In the genomic region with DNA sequence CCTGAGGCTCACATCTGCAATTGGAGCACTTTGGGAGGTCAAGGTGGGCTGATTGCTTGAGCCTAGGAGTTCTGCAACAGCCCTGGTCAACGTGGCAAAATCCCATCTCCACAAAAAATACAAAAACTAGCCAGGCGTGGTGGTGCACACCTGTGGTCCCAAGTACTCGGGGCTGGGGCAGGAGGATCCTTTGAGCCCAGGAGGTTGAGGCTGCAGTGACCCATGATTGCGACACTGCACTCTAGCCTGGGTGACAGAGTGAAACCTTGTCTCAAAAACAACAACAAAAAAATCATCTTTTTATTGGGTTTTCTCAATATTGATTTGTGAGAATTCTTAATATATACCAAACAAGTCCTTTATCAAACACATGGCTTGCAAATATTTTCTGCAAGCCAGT, we compare ENCODE assay signal across 15 cellular contexts.
DNase-seq lines count a peak whose midpoint lies in the region; ATAC-seq lines count a peak whose summit lies in the region.
"Had no signal": no experiment of that assay in that cellular context is flagged by ENCODE, and none has a peak within 500 bp of the region (broad histone marks: within the 10 kb centered on the region; RNA-seq: fewer than 3 reads in every experiment).

No MANE protein-coding gene starts in this region.

- no peaks in the 10 kb centered on the region for H3K27me3 Mint-ChIP-seq in effector memory CD8-positive, alpha-beta T cell
- H3K27me3 Mint-ChIP-seq: dendritic cell treated with granulocyte-macrophage colony-stimulating factor and Interleukin-4, amounts not matched to agents 40 ng/mL and 50 ng/mL, for 4 days; T-helper 17 cell had no signal

- H3K4me3 Mint-ChIP-seq in effector memory CD8-positive, alpha-beta T cell: no peak overlapping the region
- H3K4me3 Mint-ChIP-seq: dendritic cell treated with granulocyte-macrophage colony-stimulating factor and Interleukin-4, amounts not matched to agents 40 ng/mL and 50 ng/mL, for 4 days; T-helper 17 cell had no signal

- no peaks in the 10 kb centered on the region for H3K9me3 Mint-ChIP-seq in effector memory CD8-positive, alpha-beta T cell
- H3K9me3 Mint-ChIP-seq: dendritic cell treated with granulocyte-macrophage colony-stimulating factor and Interleukin-4, amounts not matched to agents 40 ng/mL and 50 ng/mL, for 4 days had no signal

- peak overlapping the region; percentile 19 to 79 for H3K27ac Mint-ChIP-seq in effector memory CD8-positive, alpha-beta T cell
- H3K27ac Mint-ChIP-seq: dendritic cell treated with granulocyte-macrophage colony-stimulating factor and Interleukin-4, amounts not matched to agents 40 ng/mL and 50 ng/mL, for 4 days; T-helper 17 cell had no signal

- H3K4me1 Mint-ChIP-seq in effector memory CD8-positive, alpha-beta T cell (ENCODE audit: low read depth in 2 of 2): peaks cover 21 to 48% of the 10 kb centered on the region in 2 donors

- DNase-seq in effector memory CD8-positive, alpha-beta T cell: no peak
- DNase-seq in NCI-H2171 (lab: John Stamatoyannopoulos, UW): no peak
- DNase-seq: activated CD4-positive, CD25-positive, alpha-beta regulatory T cell treated with anti-CD3 and anti-CD28 coated beads, Interleukin-2, amount 50 U/mL, for 72 hours; body of pancreas; erythroblast; NCI-H1092 treated with DMSO at 0.1 percent for 48 hours; NCI-H82; T-helper 17 cell had no signal

- peaks cover 24% of the 10 kb centered on the region for H3K36me3 Mint-ChIP-seq in effector memory CD8-positive, alpha-beta T cell (ENCODE audit: insufficient read depth)

- ATAC-seq in GM18867 (IDR thresholded peaks at IDR 0.05; ENCODE audit: unreplicated experiment) (peak; percentile 16), GM21529 (IDR thresholded peaks at IDR 0.05; ENCODE audit: unreplicated experiment) (peak; percentile 36), HG03095 (IDR thresholded peaks at IDR 0.05; ENCODE audit: unreplicated experiment) (peak; percentile 14), HG03469 (IDR thresholded peaks at IDR 0.05; ENCODE audit: unreplicated experiment) (no peak), GM19324 (IDR thresholded peaks at IDR 0.05; ENCODE audit: low FRiP score, unreplicated experiment) (no peak), HG03342 (IDR thresholded peaks at IDR 0.05; ENCODE audit: unreplicated experiment) (no peak)
- no peak for ATAC-seq in effector memory CD8-positive, alpha-beta T cell (replicated peaks)
- ATAC-seq: body of pancreas, T-helper 17 cell had no signal

Comparison
In these comparisons a context has a peak if more than half of its experiments do, and no peak if none do; other contexts are left out.
1. ATAC-seq: peak in GM18867 (single experiment), GM21529 (single experiment) and HG03095 (single experiment); none in effector memory CD8-positive, alpha-beta T cell (single experiment), HG03469 (single experiment), GM19324 (single experiment) and HG03342 (single experiment).